Comparison of ENCODE assay signal across 27 cellular contexts in genomic region chr5:20000416-20000815, GRCh38.
"Had no signal": no experiment of that assay in that cellular context is flagged by ENCODE, and none has a peak within 500 bp of the region (broad histone marks: within the 10 kb centered on the region; RNA-seq: fewer than 3 reads in every experiment).

No MANE protein-coding gene starts in this region.

- H2AFZ ChIP-seq: PC-9 had no signal

- H3K27me3 ChIP-seq: cardiac muscle cell had no signal

- H3K36me3 ChIP-seq: cardiac muscle cell, WERI-Rb-1 had no signal

- H3K27ac ChIP-seq: cardiac muscle cell, PC-9, RWPE1, WERI-Rb-1 had no signal

- H3K4me3 ChIP-seq: cardiac muscle cell, K562, PC-9 had no signal

- H3K4me2 ChIP-seq: PC-9 had no signal

- DNase-seq: activated CD4-positive, alpha-beta T cell treated with anti-CD3 and anti-CD28 coated beads for 1 hour; activated CD4-positive, alpha-beta T cell treated with anti-CD3 and anti-CD28 coated beads for 48 hours; activated CD4-positive, alpha-beta T cell treated with anti-CD3 and anti-CD28 coated beads, Interleukin-2, amount 50 U/mL, for 4 hours; activated CD4-positive, CD25-positive, alpha-beta regulatory T cell; activated CD8-positive, alpha-beta T cell treated with anti-CD3 and anti-CD28 coated beads, Interleukin-2, amount 10 ng/mL, durations not matched to agents 7 days and 5 days; activated naive CD4-positive, alpha-beta T cell treated with anti-CD3 and anti-CD28 coated beads, Interleukin-2, amount 10 ng/mL, durations not matched to agents 7 days and 5 days; activated naive CD8-positive, alpha-beta T cell treated with anti-CD3 and anti-CD28 coated beads, Interleukin-2, amount 50 U/mL, for 24 hours; activated T-cell treated with anti-CD3 and anti-CD28 coated beads, Interleukin-2, amount 50 U/mL, for 24 hours; amniotic stem cell; IMR-90; NCI-H1105; NCI-H1417 treated with DMSO at 0.1 percent for 48 hours; NCI-H187 treated with DMSO at 0.1 percent for 48 hours; NCI-H2081; NCI-H2171 treated with DMSO at 0.1 percent for 48 hours; NCI-H2227 treated with DMSO at 0.1 percent for 48 hours; NCI-H446 treated with DMSO at 0.1 percent for 48 hours; NCI-H524; NCI-H748 treated with DMSO at 0.1 percent for 48 hours; NK-92 treated with Interleukin-12 subunit alpha and Interleukin-12 subunit beta, amount 100 ng/mL, for 24 hours; PC-9; SIG-M5; T1000; WERI-Rb-1 had no signal
